Comparison of ENCODE assay signal across 9 cellular contexts in the genomic region with DNA sequence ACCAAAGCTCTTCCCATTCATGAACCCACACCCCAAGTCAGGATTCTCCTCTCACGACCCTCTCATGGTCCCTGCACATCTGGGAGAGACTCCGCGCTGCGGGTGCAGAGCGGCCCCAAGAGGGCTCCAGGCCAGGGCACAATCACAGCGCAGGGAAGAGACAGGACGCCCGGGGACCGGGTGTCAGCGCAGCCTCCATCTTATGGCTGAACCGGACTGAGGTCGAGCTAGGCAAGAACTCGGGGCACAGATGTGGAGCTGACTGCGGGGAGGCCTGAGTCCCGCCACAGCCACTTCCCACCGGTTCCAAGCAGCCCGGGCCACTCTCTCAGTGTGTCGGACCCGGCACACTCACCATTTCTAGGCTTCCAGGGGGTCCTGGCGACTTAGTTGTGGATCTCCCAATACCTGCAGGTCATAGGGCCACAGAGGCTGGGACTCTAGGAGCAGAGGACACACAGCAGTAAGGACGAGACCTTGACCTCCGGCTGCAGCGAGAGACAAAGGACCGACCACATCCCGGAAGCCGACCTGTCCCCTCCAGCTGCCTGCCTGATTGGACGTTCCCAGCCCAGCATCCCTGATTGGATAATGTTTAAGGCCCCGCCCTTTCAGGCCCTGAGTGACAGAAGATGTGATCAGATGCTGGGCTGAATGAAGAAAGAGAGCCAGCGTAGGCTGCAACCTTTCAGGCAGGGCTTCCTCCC. TPM values are rescaled to one million over a fixed set of nuclear protein-coding genes. Genes with fewer than 3 reads are reported as not detected.
DNase-seq lines count a peak whose midpoint lies in the region; ATAC-seq and TF ChIP-seq lines count a peak whose summit lies in the region.
"Not testable (repeated sequence)": the region's sequence is repeated elsewhere in the genome, so short reads cannot be mapped to it uniquely, and the experiment has no call there.
"Had no signal": no experiment of that assay in that cellular context is flagged by ENCODE, and none has a peak within 500 bp of the region (broad histone marks: within the 10 kb centered on the region; RNA-seq: fewer than 3 reads in every experiment).

A gene (minus strand): TSS at position 507 of the 707 bp plus-strand sequence. CDS start 149 bp downstream, at position 358.

- H4K20me1 ChIP-seq in osteoblast (ENCODE audit: insufficient read depth, low read length), result not testable (repeated sequence)

- H3K27me3 Mint-ChIP-seq in effector memory CD8-positive, alpha-beta T cell, result not testable (repeated sequence)

- DNase-seq in H4 (ENCODE audit: low spot score) (peak; percentile 6), T-helper 9 cell (peak; percentile 12), inferior parietal cortex (ENCODE audit: extremely low spot score) (peak; percentile 3), osteoblast (ENCODE audit: insufficient read length, low spot score, missing footprints) (peak; percentile 1), ureter (ENCODE audit: low spot score) (peak; percentile 61)
- DNase-seq in activated effector memory CD4-positive, alpha-beta T cell treated with Interleukin-2 at 50 U/mL for 16 hours, result peak; percentile 8
- peak; percentile 2 to 11 (median 3) for DNase-seq in effector memory CD8-positive, alpha-beta T cell
- DNase-seq in stimulated activated CD4-positive, alpha-beta T cell treated with anti-CD3 and anti-CD28 coated beads, Interleukin-4, amount 100 ng/mL, for 24 hours, result peak; percentile 30

- not testable (repeated sequence) for H3K4me1 ChIP-seq in osteoblast (ENCODE audit: insufficient read depth, low read length)

- H3K4me3 Mint-ChIP-seq in effector memory CD8-positive, alpha-beta T cell, result peak within 1 kb of the TSS; percentile 76 to 78

- not testable (repeated sequence) for H3K9me3 ChIP-seq in osteoblast (ENCODE audit: low read depth, low read length)

- not testable (repeated sequence) for TF ChIP-seq CTCF in osteoblast (IDR thresholded peaks at IDR 0.05; ENCODE audit: extremely low read depth, low read depth, low read length)

- peak; percentile 78 for ATAC-seq in effector memory CD8-positive, alpha-beta T cell (replicated peaks)

- H3K27ac ChIP-seq in osteoblast (ENCODE audit: low read depth, low read length), result not testable (repeated sequence)

- peak within 1 kb of the TSS; percentile 40 for H3K4me3 ChIP-seq in osteoblast (ENCODE audit: insufficient read depth, low read length)

- H3K27ac Mint-ChIP-seq in effector memory CD8-positive, alpha-beta T cell, result peak within 1 kb of the TSS in 1 of 2 donors; percentile 86

- H3K36me3 Mint-ChIP-seq in effector memory CD8-positive, alpha-beta T cell (ENCODE audit: insufficient read depth), result not testable (repeated sequence)

- H3K9me3 Mint-ChIP-seq in effector memory CD8-positive, alpha-beta T cell, result not testable (repeated sequence)

- H2AFZ ChIP-seq in osteoblast (ENCODE audit: low read length), result not testable (repeated sequence)

- H3K79me2 ChIP-seq in osteoblast (ENCODE audit: insufficient read depth, low read length), result not testable (repeated sequence)

- not testable (repeated sequence) for H3K27me3 ChIP-seq in osteoblast (ENCODE audit: insufficient read depth, low read length)

- not testable (repeated sequence) for H3K36me3 ChIP-seq in osteoblast (ENCODE audit: insufficient read depth, low read length)

- H3K4me1 Mint-ChIP-seq in effector memory CD8-positive, alpha-beta T cell (ENCODE audit: low read depth in 2 of 2), result not testable (repeated sequence)

- H3K4me2 ChIP-seq in osteoblast (ENCODE audit: insufficient read depth, low read length), result not testable (repeated sequence)

RNA-seq across cellular contexts. Expression of the gene that starts here (rescaled TPM):
- total RNA-seq in H4 (2014; rRNA removed; shearing (Covaris generic)), result 0.33 and 2.8 TPM in 2 replicates
- total RNA-seq in osteoblast (1.2 and 1.4 TPM in 2 replicates), ureter (32.4 TPM)
- total RNA-seq: myocyte had no signal

Comparison
In these comparisons a context has a peak if more than half of its experiments do, and no peak if none do; other contexts are left out.
1. DNase-seq: peak in every context shown above with its lines; median percentile 61 in ureter; 30 in stimulated activated CD4-positive, alpha-beta T cell treated with anti-CD3 and anti-CD28 coated beads, Interleukin-4, amount 100 ng/mL, for 24 hours; 12 in T-helper 9 cell; 8 in activated effector memory CD4-positive, alpha-beta T cell treated with Interleukin-2 at 50 U/mL for 16 hours; 6 in H4; 3 in effector memory CD8-positive, alpha-beta T cell; 3 in inferior parietal cortex; 1 in osteoblast.